39 cellular contexts compared by ENCODE assay signal in genomic region chr16:28964527-28964926, GRCh38. TPM values are rescaled to one million over a fixed set of nuclear protein-coding genes. Genes with fewer than 3 reads are reported as not detected.
"Had no signal": no experiment of that assay in that cellular context is flagged by ENCODE, and none has a peak within 500 bp of the region (broad histone marks: within the 10 kb centered on the region; RNA-seq: fewer than 3 reads in every experiment).

No MANE protein-coding gene starts in this region.

- H3K4me3 ChIP-seq: ascending aorta, cardiac muscle cell had no signal

- H3K4me3 Mint-ChIP-seq: activated B cell treated with CpG ODN at 0.5 μM for 24 hours; activated CD4-positive, alpha-beta memory T cell treated with anti-CD3 and anti-CD28 coated beads for 36 hours; activated CD4-positive, alpha-beta T cell treated with anti-CD3 and anti-CD28 coated beads, Interleukin-2, amount 10 ng/mL, durations not matched to agents 24 days and 14 days; activated CD8-positive, alpha-beta T cell treated with anti-CD3 and anti-CD28 coated beads for 36 hours; activated naive CD4-positive, alpha-beta T cell treated with anti-CD3 and anti-CD28 coated beads, Interleukin-2, amount 10 ng/mL, durations not matched to agents 7 days and 5 days; activated naive CD4-positive, alpha-beta T cell treated with anti-CD3 and anti-CD28 coated beads, Interleukin-2, amount 50 U/mL, for 24 hours; activated naive CD8-positive, alpha-beta T cell; activated naive CD8-positive, alpha-beta T cell treated with anti-CD3 and anti-CD28 coated beads, Interleukin-2, amount 10 ng/mL, durations not matched to agents 7 days and 5 days; activated naive CD8-positive, alpha-beta T cell treated with anti-CD3 and anti-CD28 coated beads, Interleukin-2, amount 50 U/mL, for 24 hours; activated T-cell treated with anti-CD3 and anti-CD28 coated beads, Interleukin-2, amount 50 U/mL, for 4 hours; activated T-cell treated with anti-CD3 and anti-CD28 coated beads, Interleukin-2, amount 50 U/mL, for 72 hours; activated T-helper 1 cell treated with anti-CD3 and anti-CD28 coated beads, Interleukin-12 subunit alpha, Interleukin-12 subunit beta, Interleukin-2, Interleukin-4 antibody, amounts not matched to agents 30 ng/mL and 10 ng/mL and 1 ng/mL, durations not matched to agents 14 hours and 24 hours and 36 hours; brain; central memory CD8-positive, alpha-beta T cell; T-helper 1 cell treated with Interleukin-12 subunit alpha and Interleukin-12 subunit beta and Interleukin-4 antibody, amounts not matched to agents 30 μg/mL and 1 μg/mL, for 36 hours; T-helper 2 cell treated with Interferon-gamma antibody and Interleukin-4, amounts not matched to agents 5 μg/mL and 100 μg/mL, for 36 hours had no signal

- H3K27me3 ChIP-seq: ascending aorta, cardiac muscle cell had no signal

- H3K9me3 Mint-ChIP-seq: activated B cell treated with CpG ODN at 0.5 μM for 24 hours; activated CD4-positive, alpha-beta memory T cell treated with anti-CD3 and anti-CD28 coated beads for 36 hours; activated CD4-positive, alpha-beta T cell treated with anti-CD3 and anti-CD28 coated beads, Interleukin-2, amount 10 ng/mL, durations not matched to agents 24 days and 14 days; activated CD8-positive, alpha-beta T cell treated with anti-CD3 and anti-CD28 coated beads for 36 hours; activated naive CD4-positive, alpha-beta T cell treated with anti-CD3 and anti-CD28 coated beads, Interleukin-2, amount 10 ng/mL, durations not matched to agents 7 days and 5 days; activated naive CD4-positive, alpha-beta T cell treated with anti-CD3 and anti-CD28 coated beads, Interleukin-2, amount 50 U/mL, for 24 hours; activated naive CD8-positive, alpha-beta T cell treated with anti-CD3 and anti-CD28 coated beads, Interleukin-2, amount 10 ng/mL, durations not matched to agents 7 days and 5 days; activated naive CD8-positive, alpha-beta T cell treated with anti-CD3 and anti-CD28 coated beads, Interleukin-2, amount 50 U/mL, for 24 hours; activated T-cell treated with anti-CD3 and anti-CD28 coated beads, Interleukin-2, amount 50 U/mL, for 4 hours; activated T-cell treated with anti-CD3 and anti-CD28 coated beads, Interleukin-2, amount 50 U/mL, for 72 hours; activated T-helper 1 cell treated with anti-CD3 and anti-CD28 coated beads, Interleukin-12 subunit alpha, Interleukin-12 subunit beta, Interleukin-2, Interleukin-4 antibody, amounts not matched to agents 30 ng/mL and 10 ng/mL and 1 ng/mL, durations not matched to agents 14 hours and 24 hours and 36 hours; activated T-helper 2 cell treated with anti-CD3 and anti-CD28 coated beads, Interferon-gamma antibody, Interleukin-2, Interleukin-4, amounts not matched to agents 10 μg/mL and 5 μg/mL and 100 μg/mL, durations not matched to agents 14 hours and 24 hours and 36 hours; brain; central memory CD8-positive, alpha-beta T cell; T-helper 1 cell treated with Interleukin-12 subunit alpha and Interleukin-12 subunit beta and Interleukin-4 antibody, amounts not matched to agents 30 μg/mL and 1 μg/mL, for 36 hours; T-helper 2 cell treated with Interferon-gamma antibody and Interleukin-4, amounts not matched to agents 5 μg/mL and 100 μg/mL, for 36 hours had no signal

- ATAC-seq: activated CD8-positive, alpha-beta T cell treated with anti-CD3 and anti-CD28 coated beads for 36 hours; activated naive CD8-positive, alpha-beta T cell treated with anti-CD3 and anti-CD28 coated beads, Interleukin-2, amount 50 U/mL, for 24 hours; activated T-cell treated with anti-CD3 and anti-CD28 coated beads, Interleukin-2, amount 50 U/mL, for 4 hours; activated T-cell treated with anti-CD3 and anti-CD28 coated beads, Interleukin-2, amount 50 U/mL, for 72 hours had no signal

- H3K4me1 Mint-ChIP-seq: activated B cell treated with CpG ODN at 0.5 μM for 24 hours; activated naive CD4-positive, alpha-beta T cell treated with anti-CD3 and anti-CD28 coated beads, Interleukin-2, amount 10 ng/mL, durations not matched to agents 7 days and 5 days; activated naive CD8-positive, alpha-beta T cell treated with anti-CD3 and anti-CD28 coated beads, Interleukin-2, amount 50 U/mL, for 24 hours; brain; central memory CD8-positive, alpha-beta T cell had no signal

- FAIRE-seq: bronchial epithelial cell, TTC549 had no signal

- H3K9me3 ChIP-seq: ascending aorta had no signal

- H3K27ac ChIP-seq: ascending aorta, cardiac muscle cell, VCaP had no signal

- H3K27ac Mint-ChIP-seq: activated B cell treated with CpG ODN at 0.5 μM for 24 hours; activated CD4-positive, alpha-beta memory T cell treated with anti-CD3 and anti-CD28 coated beads for 36 hours; activated CD4-positive, alpha-beta T cell treated with anti-CD3 and anti-CD28 coated beads, Interleukin-2, amount 10 ng/mL, durations not matched to agents 24 days and 14 days; activated CD8-positive, alpha-beta T cell treated with anti-CD3 and anti-CD28 coated beads for 36 hours; activated naive CD4-positive, alpha-beta T cell treated with anti-CD3 and anti-CD28 coated beads, Interleukin-2, amount 10 ng/mL, durations not matched to agents 7 days and 5 days; activated naive CD4-positive, alpha-beta T cell treated with anti-CD3 and anti-CD28 coated beads, Interleukin-2, amount 50 U/mL, for 24 hours; activated naive CD8-positive, alpha-beta T cell; activated naive CD8-positive, alpha-beta T cell treated with anti-CD3 and anti-CD28 coated beads, Interleukin-2, amount 10 ng/mL, durations not matched to agents 7 days and 5 days; activated naive CD8-positive, alpha-beta T cell treated with anti-CD3 and anti-CD28 coated beads, Interleukin-2, amount 50 U/mL, for 24 hours; activated T-cell treated with anti-CD3 and anti-CD28 coated beads, Interleukin-2, amount 50 U/mL, for 72 hours; activated T-helper 1 cell treated with anti-CD3 and anti-CD28 coated beads, Interleukin-12 subunit alpha, Interleukin-12 subunit beta, Interleukin-2, Interleukin-4 antibody, amounts not matched to agents 30 ng/mL and 10 ng/mL and 1 ng/mL, durations not matched to agents 14 hours and 24 hours and 36 hours; activated T-helper 2 cell treated with anti-CD3 and anti-CD28 coated beads, Interferon-gamma antibody, Interleukin-2, Interleukin-4, amounts not matched to agents 10 μg/mL and 5 μg/mL and 100 μg/mL, durations not matched to agents 14 hours and 24 hours and 36 hours; brain; T-helper 1 cell treated with Interleukin-12 subunit alpha and Interleukin-12 subunit beta and Interleukin-4 antibody, amounts not matched to agents 30 μg/mL and 1 μg/mL, for 36 hours; T-helper 2 cell treated with Interferon-gamma antibody and Interleukin-4, amounts not matched to agents 5 μg/mL and 100 μg/mL, for 36 hours had no signal

- DNase-seq: activated B cell treated with CpG ODN at 0.5 μM for 24 hours; activated CD4-positive, alpha-beta memory T cell treated with anti-CD3 and anti-CD28 coated beads for 36 hours; activated CD4-positive, alpha-beta T cell treated with anti-CD3 and anti-CD28 coated beads for 4 hours; activated CD4-positive, alpha-beta T cell treated with anti-CD3 and anti-CD28 coated beads, Interleukin-2, amount 10 ng/mL, durations not matched to agents 24 days and 14 days; activated CD4-positive, alpha-beta T cell treated with anti-CD3 and anti-CD28 coated beads, Interleukin-2, amount 50 U/mL, for 1 hour; activated CD4-positive, alpha-beta T cell treated with anti-CD3 and anti-CD28 coated beads, Interleukin-2, amount 50 U/mL, for 4 hours; activated CD4-positive, CD25-positive, alpha-beta regulatory T cell treated with anti-CD3 and anti-CD28 coated beads, Interleukin-2, amount 50 U/mL, for 72 hours; activated CD8-positive, alpha-beta memory T cell treated with anti-CD3 and anti-CD28 coated beads, Interleukin-2, amount 50 U/mL, for 4 hours; activated CD8-positive, alpha-beta T cell treated with anti-CD3 and anti-CD28 coated beads for 36 hours; activated effector memory CD4-positive, alpha-beta T cell treated with Interleukin-2 at 50 U/mL for 16 hours; activated gamma-delta T cell; activated naive CD4-positive, alpha-beta T cell treated with anti-CD3 and anti-CD28 coated beads, Interleukin-2, amount 10 ng/mL, durations not matched to agents 7 days and 5 days; activated naive CD4-positive, alpha-beta T cell treated with Interleukin-2 at 50 U/mL for 16 hours; activated naive CD8-positive, alpha-beta T cell treated with anti-CD3 and anti-CD28 coated beads, Interleukin-2, amount 10 ng/mL, durations not matched to agents 7 days and 5 days; activated naive CD8-positive, alpha-beta T cell treated with anti-CD3 and anti-CD28 coated beads, Interleukin-2, amount 50 U/mL, for 24 hours; activated T-cell treated with anti-CD3 and anti-CD28 coated beads for 4 hours; activated T-cell treated with anti-CD3 and anti-CD28 coated beads, Interleukin-2, amount 50 U/mL, for 1 hour; activated T-cell treated with anti-CD3 and anti-CD28 coated beads, Interleukin-2, amount 50 U/mL, for 4 hours; activated T-cell treated with anti-CD3 and anti-CD28 coated beads, Interleukin-2, amount 50 U/mL, for 72 hours; amygdala; anterior cingulate cortex; caudate nucleus; cerebellar nuclear complex; T-helper 2 cell; T-helper 9 cell had no signal

- H3K36me3 Mint-ChIP-seq: activated naive CD8-positive, alpha-beta T cell had no signal

- H3K27me3 Mint-ChIP-seq: activated B cell treated with CpG ODN at 0.5 μM for 24 hours; activated CD4-positive, alpha-beta memory T cell treated with anti-CD3 and anti-CD28 coated beads for 36 hours; activated CD4-positive, alpha-beta T cell treated with anti-CD3 and anti-CD28 coated beads, Interleukin-2, amount 10 ng/mL, durations not matched to agents 24 days and 14 days; activated CD8-positive, alpha-beta T cell treated with anti-CD3 and anti-CD28 coated beads for 36 hours; activated naive CD4-positive, alpha-beta T cell treated with anti-CD3 and anti-CD28 coated beads, Interleukin-2, amount 10 ng/mL, durations not matched to agents 7 days and 5 days; activated naive CD4-positive, alpha-beta T cell treated with anti-CD3 and anti-CD28 coated beads, Interleukin-2, amount 50 U/mL, for 24 hours; activated naive CD8-positive, alpha-beta T cell; activated naive CD8-positive, alpha-beta T cell treated with anti-CD3 and anti-CD28 coated beads, Interleukin-2, amount 10 ng/mL, durations not matched to agents 7 days and 5 days; activated naive CD8-positive, alpha-beta T cell treated with anti-CD3 and anti-CD28 coated beads, Interleukin-2, amount 50 U/mL, for 24 hours; brain; central memory CD8-positive, alpha-beta T cell had no signal

- H3K4me1 ChIP-seq: ascending aorta had no signal

RNA-seq across cellular contexts. Expression of gene CD19, which starts 32.8 kb away (rescaled TPM):
- total RNA-seq: activated CD4-positive, alpha-beta T cell treated with anti-CD3 and anti-CD28 coated beads, Interleukin-2, amount 10 ng/mL, durations not matched to agents 24 days and 14 days; activated T-helper 1 cell treated with anti-CD3 and anti-CD28 coated beads, Interleukin-12 subunit alpha, Interleukin-12 subunit beta, Interleukin-2, Interleukin-4 antibody, amounts not matched to agents 30 ng/mL and 10 ng/mL and 1 ng/mL, durations not matched to agents 14 hours and 24 hours and 36 hours; ascending aorta; bronchial epithelial cell; chondrocyte had no signal
- polyA plus RNA-seq: cardiac muscle cell had no signal
